26 cellular contexts compared by ENCODE assay signal in the genomic region with DNA sequence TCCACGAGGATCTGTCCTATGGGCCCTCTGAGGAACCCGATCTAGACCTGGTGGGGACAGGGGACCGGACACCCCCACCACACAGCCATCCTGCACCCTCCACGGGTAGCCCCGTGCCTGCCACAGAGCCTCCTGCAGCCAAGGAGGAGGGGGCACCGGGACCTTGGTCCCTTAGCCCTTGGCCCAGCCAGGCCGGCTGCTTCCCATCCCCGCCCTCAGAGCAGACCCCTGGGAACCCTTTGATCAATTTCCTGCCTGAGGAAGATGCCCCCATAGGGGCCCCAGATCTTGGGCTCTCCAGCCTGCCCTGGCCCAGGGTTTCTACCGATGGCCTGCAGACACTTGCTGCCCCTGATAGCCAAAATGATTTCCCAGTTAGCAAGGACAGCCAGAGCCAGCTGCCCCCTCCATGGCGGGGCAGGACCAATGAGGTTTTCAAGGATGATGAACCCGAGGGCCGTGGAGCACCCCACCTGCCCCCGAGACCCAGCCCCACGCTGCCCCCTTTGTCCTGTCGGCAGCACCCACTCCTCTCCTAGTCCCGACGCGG.
"Had no signal": no experiment of that assay in that cellular context is flagged by ENCODE, and none has a peak within 500 bp of the region (broad histone marks: within the 10 kb centered on the region; RNA-seq: fewer than 3 reads in every experiment).

No MANE protein-coding gene starts in this region.

- H3K9me3 Mint-ChIP-seq: activated B cell treated with CpG ODN at 0.5 μM for 24 hours; activated naive CD4-positive, alpha-beta T cell treated with anti-CD3 and anti-CD28 coated beads, Interleukin-2, amount 50 U/mL, for 72 hours; activated T-helper 1 cell treated with anti-CD3 and anti-CD28 coated beads, Interleukin-12 subunit alpha, Interleukin-12 subunit beta, Interleukin-2, Interleukin-4 antibody, amounts not matched to agents 30 ng/mL and 10 ng/mL and 1 ng/mL, durations not matched to agents 14 hours and 24 hours and 36 hours; natural killer cell treated with Interleukin-12 subunit alpha and Interleukin-12 subunit beta and Interleukin-15 and Interleukin-18, amount 100 ng/mL, for 72 hours; stimulated activated naive CD8-positive, alpha-beta T cell treated with anti-CD3 and anti-CD28 coated beads, Interleukin-15, Interleukin-2, amounts not matched to agents 100 ng/mL and 50 ng/mL, for 24 hours had no signal

- H3K27ac ChIP-seq: breast epithelium, gastrocnemius medialis, left lung, ovary, prostate gland, upper lobe of left lung had no signal

- H3K4me3 Mint-ChIP-seq: activated B cell treated with CpG ODN at 0.5 μM for 24 hours; activated T-helper 1 cell treated with anti-CD3 and anti-CD28 coated beads, Interleukin-12 subunit alpha, Interleukin-12 subunit beta, Interleukin-2, Interleukin-4 antibody, amounts not matched to agents 30 ng/mL and 10 ng/mL and 1 ng/mL, durations not matched to agents 14 hours and 24 hours and 36 hours; natural killer cell treated with Interleukin-12 subunit alpha and Interleukin-12 subunit beta and Interleukin-15 and Interleukin-18, amount 100 ng/mL, for 72 hours; stimulated activated naive CD8-positive, alpha-beta T cell treated with anti-CD3 and anti-CD28 coated beads, Interleukin-15, Interleukin-2, amounts not matched to agents 100 ng/mL and 50 ng/mL, for 24 hours had no signal

- H3K27me3 ChIP-seq: breast epithelium, gastrocnemius medialis, left lung, ovary, upper lobe of left lung had no signal

- ATAC-seq: activated naive CD4-positive, alpha-beta T cell treated with anti-CD3 and anti-CD28 coated beads, Interleukin-2, amount 50 U/mL, for 72 hours; gastrocnemius medialis; left lung; mucosa of descending colon; natural killer cell treated with Interleukin-12 subunit alpha and Interleukin-12 subunit beta and Interleukin-15 and Interleukin-18, amount 100 ng/mL, for 72 hours; SK-N-SH treated with all-trans-retinoic acid at 6 μM for 48 hours had no signal

- H3K4me2 ChIP-seq: smooth muscle cell had no signal

- FAIRE-seq: islet of Langerhans had no signal

- DNase-seq: activated B cell treated with CpG ODN at 0.5 μM for 24 hours; activated CD4-positive, alpha-beta T cell treated with anti-CD3 and anti-CD28 coated beads, Interleukin-2, amount 50 U/mL, for 4 hours; activated gamma-delta T cell treated with Interleukin-2 at 50 U/mL for 16 hours; activated T-cell treated with anti-CD3 and anti-CD28 coated beads for 4 hours; central memory CD4-positive, alpha-beta T cell; erythroblast; gastrocnemius medialis; glutamatergic neuron; mesendoderm; stimulated activated CD4-positive, alpha-beta T cell treated with anti-CD3 and anti-CD28 coated beads, Interleukin-15, amount 100 ng/mL, for 24 hours; stimulated activated CD4-positive, alpha-beta T cell treated with anti-CD3 and anti-CD28 coated beads, Interleukin-2, amount 100 ng/mL, for 24 hours; T-helper 2 cell had no signal

- H3K36me3 Mint-ChIP-seq: activated naive CD4-positive, alpha-beta T cell treated with anti-CD3 and anti-CD28 coated beads, Interleukin-2, amount 50 U/mL, for 72 hours; natural killer cell treated with Interleukin-12 subunit alpha and Interleukin-12 subunit beta and Interleukin-15 and Interleukin-18, amount 100 ng/mL, for 72 hours had no signal

- H3K36me3 ChIP-seq: breast epithelium, gastrocnemius medialis, left lung, ovary, prostate gland, upper lobe of left lung had no signal

- H3K27ac Mint-ChIP-seq: activated B cell treated with CpG ODN at 0.5 μM for 24 hours; activated T-helper 1 cell treated with anti-CD3 and anti-CD28 coated beads, Interleukin-12 subunit alpha, Interleukin-12 subunit beta, Interleukin-2, Interleukin-4 antibody, amounts not matched to agents 30 ng/mL and 10 ng/mL and 1 ng/mL, durations not matched to agents 14 hours and 24 hours and 36 hours; natural killer cell treated with Interleukin-12 subunit alpha and Interleukin-12 subunit beta and Interleukin-15 and Interleukin-18, amount 100 ng/mL, for 72 hours; stimulated activated naive CD8-positive, alpha-beta T cell treated with anti-CD3 and anti-CD28 coated beads, Interleukin-15, Interleukin-2, amounts not matched to agents 100 ng/mL and 50 ng/mL, for 24 hours had no signal

- H3K4me1 ChIP-seq: breast epithelium, prostate gland had no signal

- H3K4me3 ChIP-seq: breast epithelium, gastrocnemius medialis, left lung, lung, mucosa of descending colon, ovary, prostate gland, smooth muscle cell, upper lobe of left lung had no signal

- H3K9me3 ChIP-seq: breast epithelium, gastrocnemius medialis, left lung, mucosa of descending colon, ovary, prostate gland, upper lobe of left lung had no signal
